1 cellular context compared by ENCODE assay signal in genomic region chr2:100887713-100888112, GRCh38.
TF ChIP-seq lines count a peak whose summit lies in the region.

No MANE protein-coding gene starts in this region.

TF ChIP-seq in SK-N-SH treated with all-trans-retinoic acid at 6 μM for 48 hours, 23 proteins besides CTCF, POLR2A, EP300 and RAD21:
- no peak for TF ChIP-seq CREB5 (CRISPR knock-in tag; IDR thresholded peaks at IDR 0.05; ENCODE audit: low read depth)
- TF ChIP-seq CSDC2 (CRISPR knock-in tag; IDR thresholded peaks at IDR 0.05) = no peak
- no peak for TF ChIP-seq GLIS3 (CRISPR knock-in tag; IDR thresholded peaks at IDR 0.05)
- no peak for TF ChIP-seq CSRNP3 (CRISPR knock-in tag; IDR thresholded peaks at IDR 0.05)
- TF ChIP-seq OSR1 (CRISPR knock-in tag; IDR thresholded peaks at IDR 0.05) = no peak
- no peak for TF ChIP-seq ARNTL (CRISPR knock-in tag; IDR thresholded peaks at IDR 0.05; ENCODE audit: borderline replicate concordance, low read depth)
- TF ChIP-seq ESRRG (CRISPR knock-in tag; IDR thresholded peaks at IDR 0.05) = no peak
- TF ChIP-seq PPARA (CRISPR knock-in tag; IDR thresholded peaks at IDR 0.05; ENCODE audit: borderline replicate concordance) = no peak
- TF ChIP-seq ZC3H10 (CRISPR knock-in tag; IDR thresholded peaks at IDR 0.05) = no peak
- no peak for TF ChIP-seq TOX (CRISPR knock-in tag; IDR thresholded peaks at IDR 0.05; ENCODE audit: borderline replicate concordance)
- no peak for TF ChIP-seq TCF4 (CRISPR knock-in tag; IDR thresholded peaks at IDR 0.05; ENCODE audit: borderline replicate concordance)
- TF ChIP-seq BACH2 (CRISPR knock-in tag; IDR thresholded peaks at IDR 0.05; ENCODE audit: borderline replicate concordance) = no peak
- no peak for TF ChIP-seq ZNF8 (CRISPR knock-in tag; IDR thresholded peaks at IDR 0.05)
- TF ChIP-seq ZFP30 (CRISPR knock-in tag; IDR thresholded peaks at IDR 0.05) = no peak
- TF ChIP-seq POU6F1 (CRISPR knock-in tag; IDR thresholded peaks at IDR 0.05; ENCODE audit: borderline replicate concordance, low read depth) = no peak
- TF ChIP-seq PATZ1 (CRISPR knock-in tag; IDR thresholded peaks at IDR 0.05; ENCODE audit: borderline replicate concordance) = no peak
- no peak for TF ChIP-seq ZNF565 (CRISPR knock-in tag; conservative IDR thresholded peaks at IDR 0.05; ENCODE audit: low read depth)
- no peak for TF ChIP-seq ZFP3 (CRISPR knock-in tag; IDR thresholded peaks at IDR 0.05)
- no peak for TF ChIP-seq TSHZ2 (CRISPR knock-in tag; IDR thresholded peaks at IDR 0.05)
